1 cellular context compared by ENCODE assay signal in the genomic region with DNA sequence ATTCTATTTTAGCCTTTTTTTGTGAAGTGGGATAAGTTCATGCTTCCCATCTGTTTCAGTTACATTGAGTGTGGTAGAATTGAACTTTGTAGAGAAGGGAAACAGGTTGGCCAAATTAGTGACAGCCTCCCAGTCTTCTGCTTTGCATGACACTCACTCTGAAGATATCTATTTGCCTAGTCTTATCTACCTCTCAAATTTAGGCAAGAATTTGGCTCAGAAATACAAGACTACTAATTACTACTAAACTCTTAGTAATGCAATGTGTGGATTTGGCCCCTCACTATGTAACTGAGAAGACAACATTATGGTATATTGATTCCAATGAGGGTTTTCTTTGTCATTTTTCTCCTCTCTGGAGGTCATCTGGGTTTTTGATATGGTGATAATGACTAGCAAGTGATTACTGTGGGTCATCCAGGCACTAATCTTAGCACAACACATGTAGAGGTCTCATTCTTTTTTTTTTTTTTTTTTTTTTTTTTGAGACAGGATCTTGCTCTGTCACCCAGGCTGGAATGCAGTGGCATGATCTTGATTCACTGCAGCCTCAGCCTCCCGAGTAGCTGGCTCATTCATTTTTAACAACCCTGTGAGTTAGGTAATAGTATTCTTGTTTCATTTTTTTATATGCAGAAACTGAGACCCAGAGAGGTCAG.
TF ChIP-seq lines count a peak whose summit lies in the region.

No MANE protein-coding gene starts in this region.

TF ChIP-seq in K562, 482 proteins besides CTCF, POLR2A, EP300 and RAD21 (continued from another document and continues in another):
- TF ChIP-seq ELF2 (CRISPR knock-in tag; IDR thresholded peaks at IDR 0.05) (no peak), ZNF384 (IDR thresholded peaks at IDR 0.05; ENCODE audit: low read depth, low read length) (peak; percentile 98), TCF7L2 (IDR thresholded peaks at IDR 0.05; ENCODE audit: low read depth, low read length) (no peak), DPF2 (IDR thresholded peaks at IDR 0.05) (peak; percentile 94), SMARCC2 (IDR thresholded peaks at IDR 0.05; ENCODE audit: low read depth) (peak; percentile 59; the same call in 1 of the 2 replicates), CBFA2T2 (conservative IDR thresholded peaks at IDR 0.05) (peak; percentile 87), CREM (IDR thresholded peaks at IDR 0.05; ENCODE audit: low read depth) (no peak), ARID1B (IDR thresholded peaks at IDR 0.05) (peak; percentile 94), PCBP1 (IDR thresholded peaks at IDR 0.05; ENCODE audit: low read depth, low read length, poor library complexity, severe bottlenecking) (no peak), ELF1 (tag; IDR thresholded peaks at IDR 0.05) (no peak), BACH1 (tag; IDR thresholded peaks at IDR 0.05) (no peak), E2F3 (CRISPR knock-in tag; IDR thresholded peaks at IDR 0.05) (no peak), MAFK (IDR thresholded peaks at IDR 0.05; ENCODE audit: low read length) (no peak), ETS2 (tag; IDR thresholded peaks at IDR 0.05; ENCODE audit: borderline replicate concordance, poor library complexity, severe bottlenecking) (no peak), LARP7 (IDR thresholded peaks at IDR 0.05) (no peak), NCOA2 (IDR thresholded peaks at IDR 0.05; ENCODE audit: partially characterized antibody in 2 of 2) (no peak), PTRF (tag; IDR thresholded peaks at IDR 0.05) (no peak), EHMT2 (IDR thresholded peaks at IDR 0.05) (no peak), CSDE1 (IDR thresholded peaks at IDR 0.05) (no peak), RAD51 (IDR thresholded peaks at IDR 0.05; ENCODE audit: borderline replicate concordance, low read depth) (no peak), ZC3H4 (CRISPR knock-in tag; IDR thresholded peaks at IDR 0.05; ENCODE audit: borderline replicate concordance) (no peak), SOX6 (IDR thresholded peaks at IDR 0.05) (peak; percentile 86), NFIC (IDR thresholded peaks at IDR 0.05) (0 out of 2 replicates have a peak, but pooled peaks have one; percentile 26), SMARCA5 (IDR thresholded peaks at IDR 0.05) (no peak), BRD9 (IDR thresholded peaks at IDR 0.05; ENCODE audit: low read depth, partially characterized antibody) (no peak), THRAP3 (IDR thresholded peaks at IDR 0.05; ENCODE audit: borderline replicate concordance) (no peak), ZKSCAN3 (CRISPR knock-in tag; IDR thresholded peaks at IDR 0.05) (no peak), NEUROD1 (IDR thresholded peaks at IDR 0.05; ENCODE audit: borderline replicate concordance, low read depth, low read length, partially characterized antibody) (no peak), ZNF146 (CRISPR knock-in tag; IDR thresholded peaks at IDR 0.05; ENCODE audit: unreplicated experiment) (no peak), TEAD2 (tag; IDR thresholded peaks at IDR 0.05) (peak; percentile 53; the same call in 1 of the 2 replicates), PHB2 (IDR thresholded peaks at IDR 0.05; ENCODE audit: low read depth) (no peak), TFAM (CRISPR knock-in tag; conservative IDR thresholded peaks at IDR 0.05) (no peak), ZNF224 (CRISPR knock-in tag; IDR thresholded peaks at IDR 0.05) (no peak), ZNF174 (CRISPR knock-in tag; IDR thresholded peaks at IDR 0.05) (no peak), HDAC8 (tag; IDR thresholded peaks at IDR 0.05) (no peak), ZNF780A (CRISPR knock-in tag; IDR thresholded peaks at IDR 0.05) (no peak), ZNF551 (CRISPR knock-in tag; IDR thresholded peaks at IDR 0.05) (no peak), CAMTA2 (CRISPR knock-in tag; conservative IDR thresholded peaks at IDR 0.05) (no peak), ZNF41 (CRISPR knock-in tag; conservative IDR thresholded peaks at IDR 0.05) (no peak), ZFP1 (CRISPR knock-in tag; IDR thresholded peaks at IDR 0.05) (no peak), CTBP1 (IDR thresholded peaks at IDR 0.05; ENCODE audit: borderline replicate concordance) (0 out of 2 replicates have a peak, but pooled peaks have one; percentile 57), PTBP1 (IDR thresholded peaks at IDR 0.05; ENCODE audit: low read depth, low read length) (no peak), MECOM (CRISPR knock-in tag; IDR thresholded peaks at IDR 0.05) (no peak), POLR2AphosphoS5 (IDR thresholded peaks at IDR 0.05; ENCODE audit: control insufficient read depth, insufficient read depth, low read depth, low read length) (peak; percentile 48; the same call in 1 of the 2 replicates), ZNF431 (CRISPR knock-in tag; IDR thresholded peaks at IDR 0.05) (no peak), ZNF561 (CRISPR knock-in tag; conservative IDR thresholded peaks at IDR 0.05) (no peak), GABPB2 (CRISPR knock-in tag; conservative IDR thresholded peaks at IDR 0.05) (no peak), TCFL5 (CRISPR knock-in tag; conservative IDR thresholded peaks at IDR 0.05) (no peak), POLR3A (IDR thresholded peaks at IDR 0.05; ENCODE audit: borderline replicate concordance, extremely low read depth, insufficient read depth, insufficient read length) (no peak)
- TF ChIP-seq, protein P1, sequence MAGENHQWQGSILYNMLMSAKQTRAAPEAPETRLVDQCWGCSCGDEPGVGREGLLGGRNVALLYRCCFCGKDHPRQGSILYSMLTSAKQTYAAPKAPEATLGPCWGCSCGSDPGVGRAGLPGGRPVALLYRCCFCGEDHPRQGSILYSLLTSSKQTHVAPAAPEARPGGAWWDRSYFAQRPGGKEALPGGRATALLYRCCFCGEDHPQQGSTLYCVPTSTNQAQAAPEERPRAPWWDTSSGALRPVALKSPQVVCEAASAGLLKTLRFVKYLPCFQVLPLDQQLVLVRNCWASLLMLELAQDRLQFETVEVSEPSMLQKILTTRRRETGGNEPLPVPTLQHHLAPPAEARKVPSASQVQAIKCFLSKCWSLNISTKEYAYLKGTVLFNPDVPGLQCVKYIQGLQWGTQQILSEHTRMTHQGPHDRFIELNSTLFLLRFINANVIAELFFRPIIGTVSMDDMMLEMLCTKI (IDR thresholded peaks at IDR 0.05; ENCODE audit: partially characterized antibody) = no peak
- TF ChIP-seq, protein P2, sequence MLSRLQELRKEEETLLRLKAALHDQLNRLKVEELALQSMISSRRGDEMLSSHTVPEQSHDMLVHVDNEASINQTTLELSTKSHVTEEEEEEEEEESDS (CRISPR knock-in tag; IDR thresholded peaks at IDR 0.05) = no peak
- TF ChIP-seq, protein P3, sequence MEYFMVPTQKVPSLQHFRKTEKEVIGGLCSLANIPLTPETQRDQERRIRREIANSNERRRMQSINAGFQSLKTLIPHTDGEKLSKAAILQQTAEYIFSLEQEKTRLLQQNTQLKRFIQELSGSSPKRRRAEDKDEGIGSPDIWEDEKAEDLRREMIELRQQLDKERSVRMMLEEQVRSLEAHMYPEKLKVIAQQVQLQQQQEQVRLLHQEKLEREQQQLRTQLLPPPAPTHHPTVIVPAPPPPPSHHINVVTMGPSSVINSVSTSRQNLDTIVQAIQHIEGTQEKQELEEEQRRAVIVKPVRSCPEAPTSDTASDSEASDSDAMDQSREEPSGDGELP (CRISPR knock-in tag; IDR thresholded peaks at IDR 0.05; ENCODE audit: borderline replicate concordance) = no peak
- TF ChIP-seq, protein P4, sequence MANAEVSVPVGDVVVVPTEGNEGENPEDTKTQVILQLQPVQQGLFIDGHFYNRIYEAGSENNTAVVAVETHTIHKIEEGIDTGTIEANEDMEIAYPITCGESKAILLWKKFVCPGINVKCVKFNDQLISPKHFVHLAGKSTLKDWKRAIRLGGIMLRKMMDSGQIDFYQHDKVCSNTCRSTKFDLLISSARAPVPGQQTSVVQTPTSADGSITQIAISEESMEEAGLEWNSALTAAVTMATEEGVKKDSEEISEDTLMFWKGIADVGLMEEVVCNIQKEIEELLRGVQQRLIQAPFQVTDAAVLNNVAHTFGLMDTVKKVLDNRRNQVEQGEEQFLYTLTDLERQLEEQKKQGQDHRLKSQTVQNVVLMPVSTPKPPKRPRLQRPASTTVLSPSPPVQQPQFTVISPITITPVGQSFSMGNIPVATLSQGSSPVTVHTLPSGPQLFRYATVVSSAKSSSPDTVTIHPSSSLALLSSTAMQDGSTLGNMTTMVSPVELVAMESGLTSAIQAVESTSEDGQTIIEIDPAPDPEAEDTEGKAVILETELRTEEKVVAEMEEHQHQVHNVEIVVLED (CRISPR knock-in tag; IDR thresholded peaks at IDR 0.05) = no peak
- TF ChIP-seq, protein P5, sequence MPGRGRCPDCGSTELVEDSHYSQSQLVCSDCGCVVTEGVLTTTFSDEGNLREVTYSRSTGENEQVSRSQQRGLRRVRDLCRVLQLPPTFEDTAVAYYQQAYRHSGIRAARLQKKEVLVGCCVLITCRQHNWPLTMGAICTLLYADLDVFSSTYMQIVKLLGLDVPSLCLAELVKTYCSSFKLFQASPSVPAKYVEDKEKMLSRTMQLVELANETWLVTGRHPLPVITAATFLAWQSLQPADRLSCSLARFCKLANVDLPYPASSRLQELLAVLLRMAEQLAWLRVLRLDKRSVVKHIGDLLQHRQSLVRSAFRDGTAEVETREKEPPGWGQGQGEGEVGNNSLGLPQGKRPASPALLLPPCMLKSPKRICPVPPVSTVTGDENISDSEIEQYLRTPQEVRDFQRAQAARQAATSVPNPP (IDR thresholded peaks at IDR 0.05; ENCODE audit: borderline replicate concordance, insufficient read depth, insufficient read length) = no peak
- TF ChIP-seq, protein P6, sequence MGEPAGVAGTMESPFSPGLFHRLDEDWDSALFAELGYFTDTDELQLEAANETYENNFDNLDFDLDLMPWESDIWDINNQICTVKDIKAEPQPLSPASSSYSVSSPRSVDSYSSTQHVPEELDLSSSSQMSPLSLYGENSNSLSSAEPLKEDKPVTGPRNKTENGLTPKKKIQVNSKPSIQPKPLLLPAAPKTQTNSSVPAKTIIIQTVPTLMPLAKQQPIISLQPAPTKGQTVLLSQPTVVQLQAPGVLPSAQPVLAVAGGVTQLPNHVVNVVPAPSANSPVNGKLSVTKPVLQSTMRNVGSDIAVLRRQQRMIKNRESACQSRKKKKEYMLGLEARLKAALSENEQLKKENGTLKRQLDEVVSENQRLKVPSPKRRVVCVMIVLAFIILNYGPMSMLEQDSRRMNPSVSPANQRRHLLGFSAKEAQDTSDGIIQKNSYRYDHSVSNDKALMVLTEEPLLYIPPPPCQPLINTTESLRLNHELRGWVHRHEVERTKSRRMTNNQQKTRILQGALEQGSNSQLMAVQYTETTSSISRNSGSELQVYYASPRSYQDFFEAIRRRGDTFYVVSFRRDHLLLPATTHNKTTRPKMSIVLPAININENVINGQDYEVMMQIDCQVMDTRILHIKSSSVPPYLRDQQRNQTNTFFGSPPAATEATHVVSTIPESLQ (CRISPR knock-in tag; IDR thresholded peaks at IDR 0.05) = no peak
- TF ChIP-seq, protein P7, sequence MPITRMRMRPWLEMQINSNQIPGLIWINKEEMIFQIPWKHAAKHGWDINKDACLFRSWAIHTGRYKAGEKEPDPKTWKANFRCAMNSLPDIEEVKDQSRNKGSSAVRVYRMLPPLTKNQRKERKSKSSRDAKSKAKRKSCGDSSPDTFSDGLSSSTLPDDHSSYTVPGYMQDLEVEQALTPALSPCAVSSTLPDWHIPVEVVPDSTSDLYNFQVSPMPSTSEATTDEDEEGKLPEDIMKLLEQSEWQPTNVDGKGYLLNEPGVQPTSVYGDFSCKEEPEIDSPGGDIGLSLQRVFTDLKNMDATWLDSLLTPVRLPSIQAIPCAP (CRISPR knock-in tag; IDR thresholded peaks at IDR 0.05; ENCODE audit: borderline replicate concordance) = no peak
- TF ChIP-seq, protein P8, sequence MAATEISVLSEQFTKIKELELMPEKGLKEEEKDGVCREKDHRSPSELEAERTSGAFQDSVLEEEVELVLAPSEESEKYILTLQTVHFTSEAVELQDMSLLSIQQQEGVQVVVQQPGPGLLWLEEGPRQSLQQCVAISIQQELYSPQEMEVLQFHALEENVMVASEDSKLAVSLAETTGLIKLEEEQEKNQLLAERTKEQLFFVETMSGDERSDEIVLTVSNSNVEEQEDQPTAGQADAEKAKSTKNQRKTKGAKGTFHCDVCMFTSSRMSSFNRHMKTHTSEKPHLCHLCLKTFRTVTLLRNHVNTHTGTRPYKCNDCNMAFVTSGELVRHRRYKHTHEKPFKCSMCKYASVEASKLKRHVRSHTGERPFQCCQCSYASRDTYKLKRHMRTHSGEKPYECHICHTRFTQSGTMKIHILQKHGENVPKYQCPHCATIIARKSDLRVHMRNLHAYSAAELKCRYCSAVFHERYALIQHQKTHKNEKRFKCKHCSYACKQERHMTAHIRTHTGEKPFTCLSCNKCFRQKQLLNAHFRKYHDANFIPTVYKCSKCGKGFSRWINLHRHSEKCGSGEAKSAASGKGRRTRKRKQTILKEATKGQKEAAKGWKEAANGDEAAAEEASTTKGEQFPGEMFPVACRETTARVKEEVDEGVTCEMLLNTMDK (IDR thresholded peaks at IDR 0.05; ENCODE audit: borderline replicate concordance, insufficient read depth, low read depth, low read length, poor library complexity, severe bottlenecking) = no peak
- TF ChIP-seq, protein P9, sequence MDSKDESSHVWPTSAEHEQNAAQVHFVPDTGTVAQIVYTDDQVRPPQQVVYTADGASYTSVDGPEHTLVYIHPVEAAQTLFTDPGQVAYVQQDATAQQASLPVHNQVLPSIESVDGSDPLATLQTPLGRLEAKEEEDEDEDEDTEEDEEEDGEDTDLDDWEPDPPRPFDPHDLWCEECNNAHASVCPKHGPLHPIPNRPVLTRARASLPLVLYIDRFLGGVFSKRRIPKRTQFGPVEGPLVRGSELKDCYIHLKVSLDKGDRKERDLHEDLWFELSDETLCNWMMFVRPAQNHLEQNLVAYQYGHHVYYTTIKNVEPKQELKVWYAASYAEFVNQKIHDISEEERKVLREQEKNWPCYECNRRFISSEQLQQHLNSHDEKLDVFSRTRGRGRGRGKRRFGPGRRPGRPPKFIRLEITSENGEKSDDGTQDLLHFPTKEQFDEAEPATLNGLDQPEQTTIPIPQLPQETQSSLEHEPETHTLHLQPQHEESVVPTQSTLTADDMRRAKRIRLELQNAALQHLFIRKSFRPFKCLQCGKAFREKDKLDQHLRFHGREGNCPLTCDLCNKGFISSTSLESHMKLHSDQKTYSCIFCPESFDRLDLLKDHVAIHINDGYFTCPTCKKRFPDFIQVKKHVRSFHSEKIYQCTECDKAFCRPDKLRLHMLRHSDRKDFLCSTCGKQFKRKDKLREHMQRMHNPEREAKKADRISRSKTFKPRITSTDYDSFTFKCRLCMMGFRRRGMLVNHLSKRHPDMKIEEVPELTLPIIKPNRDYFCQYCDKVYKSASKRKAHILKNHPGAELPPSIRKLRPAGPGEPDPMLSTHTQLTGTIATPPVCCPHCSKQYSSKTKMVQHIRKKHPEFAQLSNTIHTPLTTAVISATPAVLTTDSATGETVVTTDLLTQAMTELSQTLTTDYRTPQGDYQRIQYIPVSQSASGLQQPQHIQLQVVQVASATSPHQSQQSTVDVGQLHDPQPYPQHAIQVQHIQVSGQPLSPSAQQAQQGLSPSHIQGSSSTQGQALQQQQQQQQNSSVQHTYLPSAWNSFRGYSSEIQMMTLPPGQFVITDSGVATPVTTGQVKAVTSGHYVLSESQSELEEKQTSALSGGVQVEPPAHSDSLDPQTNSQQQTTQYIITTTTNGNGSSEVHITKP (IDR thresholded peaks at IDR 0.05; ENCODE audit: partially characterized antibody) = no peak
- TF ChIP-seq, protein P10, sequence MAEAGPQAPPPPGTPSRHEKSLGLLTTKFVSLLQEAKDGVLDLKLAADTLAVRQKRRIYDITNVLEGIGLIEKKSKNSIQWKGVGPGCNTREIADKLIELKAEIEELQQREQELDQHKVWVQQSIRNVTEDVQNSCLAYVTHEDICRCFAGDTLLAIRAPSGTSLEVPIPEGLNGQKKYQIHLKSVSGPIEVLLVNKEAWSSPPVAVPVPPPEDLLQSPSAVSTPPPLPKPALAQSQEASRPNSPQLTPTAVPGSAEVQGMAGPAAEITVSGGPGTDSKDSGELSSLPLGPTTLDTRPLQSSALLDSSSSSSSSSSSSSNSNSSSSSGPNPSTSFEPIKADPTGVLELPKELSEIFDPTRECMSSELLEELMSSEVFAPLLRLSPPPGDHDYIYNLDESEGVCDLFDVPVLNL (CRISPR knock-in tag; IDR thresholded peaks at IDR 0.05; ENCODE audit: low read depth) = no peak
